Comparison of ENCODE assay signal across 8 cellular contexts in the genomic region with DNA sequence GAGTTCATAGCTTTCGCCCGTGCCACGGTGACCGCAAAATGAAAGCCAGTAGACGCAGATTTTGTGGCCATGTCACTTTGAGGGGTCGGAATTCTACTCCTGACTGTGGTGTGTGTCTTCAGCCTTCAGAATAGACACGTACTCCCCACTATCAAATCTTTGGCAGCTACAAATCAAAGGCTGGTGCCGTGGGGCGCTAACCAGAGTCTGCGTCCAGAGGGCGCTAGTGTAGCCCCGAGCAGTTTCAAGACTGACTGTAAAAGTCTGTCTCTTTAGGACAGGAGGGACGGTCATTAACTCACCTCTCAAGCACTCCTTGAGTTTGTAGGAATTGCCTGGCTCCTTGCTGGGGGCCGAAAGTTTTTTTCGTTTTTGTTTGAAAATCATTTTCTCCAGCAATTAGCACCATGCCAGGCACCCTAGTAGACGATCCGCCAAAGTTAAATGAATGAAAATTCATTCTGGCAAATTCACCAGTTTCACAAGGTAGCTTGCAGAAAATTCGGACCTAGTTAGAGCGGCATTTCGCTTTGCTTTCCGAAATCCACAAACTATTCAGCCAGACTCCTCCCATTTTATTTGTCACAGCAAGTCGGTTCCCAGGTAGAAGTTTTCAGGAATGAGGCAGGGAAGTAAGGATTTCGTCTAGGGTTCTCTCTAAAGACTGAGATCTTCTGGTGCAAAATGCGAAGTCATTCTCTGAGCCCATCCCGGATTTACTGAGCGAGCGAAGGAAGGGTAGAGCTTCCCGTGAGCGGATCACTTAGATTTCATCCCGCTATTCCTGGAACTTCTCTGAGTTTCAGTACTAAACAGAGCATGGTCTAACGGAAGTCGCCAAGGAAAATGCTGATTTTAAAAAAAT. TPM values are rescaled to one million over a fixed set of nuclear protein-coding genes. Genes with fewer than 3 reads are reported as not detected.
A peak's percentile ranks its signal among the peaks of the same experiment; 100 is the strongest.
DNase-seq lines count a peak whose midpoint lies in the region; ATAC-seq, FAIRE-seq and TF ChIP-seq lines count a peak whose summit lies in the region.

No MANE protein-coding gene starts in this region.

- peak; percentile 49 for DNase-seq in EL
- DNase-seq in SW480 (ENCODE audit: low spot score), result peak; percentile 23
- peak; percentile 11 for DNase-seq in astrocyte (ENCODE audit: low read depth)
- DNase-seq in iPS-NIHi11 (ENCODE audit: low spot score), result peak; percentile 54
- DNase-seq in stimulated activated CD4-positive, alpha-beta T cell treated with anti-CD3 and anti-CD28 coated beads, Interleukin-2, amount 100 ng/mL, for 4 hours (ENCODE audit: low read depth), result peak; percentile 40
- no peak for DNase-seq in kidney glomerular epithelial cell (lab: John Stamatoyannopoulos, UW)
- DNase-seq in NCI-H146 (lab: John Stamatoyannopoulos, UW), result no peak

- peaks cover 4% of the 10 kb centered on the region for H3K4me1 Mint-ChIP-seq in astrocyte (ENCODE audit: low read depth, unreplicated experiment)

- no peaks in the 10 kb centered on the region for H4K20me1 ChIP-seq in astrocyte (ENCODE audit: insufficient read depth, low read length)

- peaks cover 64% of the 10 kb centered on the region for H3K27me3 ChIP-seq in astrocyte (ENCODE audit: insufficient read depth, low read length)

- no peaks in the 10 kb centered on the region for H3K36me3 Mint-ChIP-seq in astrocyte (ENCODE audit: low read depth, unreplicated experiment)

- H3K27ac Mint-ChIP-seq in astrocyte (ENCODE audit: unreplicated experiment), result no peak overlapping the region

- peaks cover 2% of the 10 kb centered on the region for H3K9me3 Mint-ChIP-seq in astrocyte (ENCODE audit: unreplicated experiment)

- no peak overlapping the region for H3K27ac ChIP-seq in astrocyte (ENCODE audit: low read depth, low read length)

- ATAC-seq in HG02885 (IDR thresholded peaks at IDR 0.05; ENCODE audit: poor library complexity, unreplicated experiment), result peak; percentile 58

- no peak for FAIRE-seq in astrocyte (lab: Jason Lieb, UNC)

- no peak overlapping the region for H3K9ac ChIP-seq in astrocyte (ENCODE audit: low read length)

- TF ChIP-seq CTCF in astrocyte (IDR thresholded peaks at IDR 0.05; ENCODE audit: insufficient read depth, low read depth, low read length), result peak; percentile 52

- peak overlapping the region; percentile 59 for H2AFZ ChIP-seq in astrocyte (ENCODE audit: low read depth, low read length)

- no peaks in the 10 kb centered on the region for H3K36me3 ChIP-seq in astrocyte (ENCODE audit: insufficient read depth, low read length)

- H3K4me2 ChIP-seq in astrocyte (ENCODE audit: low read length), result peak overlapping the region; percentile 71

- no peaks in the 10 kb centered on the region for H3K9me3 ChIP-seq in astrocyte (ENCODE audit: insufficient read depth, low read depth, low read length)

- H3K79me2 ChIP-seq in astrocyte (ENCODE audit: insufficient read depth, low read length), result no peaks in the 10 kb centered on the region

- H3K4me3 Mint-ChIP-seq in astrocyte (ENCODE audit: unreplicated experiment), result peak overlapping the region; percentile 77

- H3K4me3 ChIP-seq in astrocyte (ENCODE audit: insufficient read depth, low read depth, low read length), result no peak overlapping the region

- H3K4me1 ChIP-seq in astrocyte (ENCODE audit: insufficient read depth, low read length), result peaks cover 11% of the 10 kb centered on the region

- peaks cover 82% of the 10 kb centered on the region for H3K27me3 Mint-ChIP-seq in astrocyte (ENCODE audit: low read depth, unreplicated experiment)

RNA-seq across cellular contexts. Expression of gene CALCA, which starts 2.8 kb away (rescaled TPM):
- not detected in 2 replicates for total RNA-seq in astrocyte

Comparison
In these comparisons a context has a peak if more than half of its experiments do, and no peak if none do; other contexts are left out.
1. DNase-seq: peak in EL (single experiment), SW480 (single experiment), astrocyte (single experiment), iPS-NIHi11 (single experiment) and stimulated activated CD4-positive, alpha-beta T cell treated with anti-CD3 and anti-CD28 coated beads, Interleukin-2, amount 100 ng/mL, for 4 hours (single experiment); none in kidney glomerular epithelial cell (single experiment) and NCI-H146 (single experiment).